Comparison of ENCODE assay signal across 18 cellular contexts in the genomic region with DNA sequence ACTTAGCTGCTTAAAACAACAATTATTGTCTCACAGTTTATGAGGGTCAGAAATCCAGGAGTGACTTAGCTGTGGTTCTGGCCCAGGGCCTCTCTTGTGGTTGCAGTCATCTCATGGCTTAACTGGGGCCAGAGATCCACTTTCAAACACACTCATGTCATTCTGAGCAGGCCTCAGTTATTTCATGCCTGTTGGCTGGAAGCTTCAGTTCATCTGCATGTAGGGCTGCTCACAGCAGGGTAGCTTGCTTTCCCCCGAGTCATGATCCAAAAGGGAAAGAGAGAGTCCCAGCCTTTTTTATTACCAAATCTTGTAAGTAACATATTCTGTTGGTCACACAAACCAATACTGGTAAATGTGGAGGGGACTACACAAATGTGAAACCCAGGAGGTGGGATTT.
DNase-seq lines count a peak whose midpoint lies in the region; TF ChIP-seq lines count a peak whose summit lies in the region.
"Had no signal": no experiment of that assay in that cellular context is flagged by ENCODE, and none has a peak within 500 bp of the region (broad histone marks: within the 10 kb centered on the region; RNA-seq: fewer than 3 reads in every experiment).

No MANE protein-coding gene starts in this region.

- in situ Hi-C loops in astrocyte of the cerebellum (cut with HindIII; ENCODE audit: low sequenced_read_pairs), result loop anchor here (5.0 kb wide), 1 partner anchor 39 kb away; no protein-coding TSS in a partner anchor

- H3K9me3 Mint-ChIP-seq in HFFc6, result no peaks in the 10 kb centered on the region

- CTCF ChIA-PET in HEK293T (lab: Yijun Ruan, JAX), result no interaction called here

- no peak overlapping the region for H3K4me3 Mint-ChIP-seq in HFFc6
- H3K4me3 Mint-ChIP-seq: naive thymus-derived CD8-positive, alpha-beta T cell had no signal

- H3K36me3 ChIP-seq in BE2C, result no peaks in the 10 kb centered on the region
- H3K36me3 ChIP-seq: heart right ventricle, SJSA1, upper lobe of left lung had no signal

- no peaks in the 10 kb centered on the region for H3K27me3 ChIP-seq in BE2C
- H3K27me3 ChIP-seq: heart right ventricle, SJSA1, upper lobe of left lung had no signal

- H3K4me1 ChIP-seq in BE2C, result no peaks in the 10 kb centered on the region
- H3K4me1 ChIP-seq: heart right ventricle, upper lobe of left lung had no signal

- DNase-seq in AG20443 (ENCODE audit: low spot score), result peak; percentile 52
- peak; percentile 28 for DNase-seq in HFFc6
- DNase-seq in astrocyte of the cerebellum (ENCODE audit: low read depth), result peak; percentile 80
- DNase-seq in iPS-NIHi7 (ENCODE audit: extremely low spot score), result peak; percentile 33
- DNase-seq in BE2C, result no peak
- DNase-seq in SW 1271 (lab: John Stamatoyannopoulos, UW), result no peak
- no peak for DNase-seq in HEK293T (ENCODE audit: extremely low spot score)
- DNase-seq in T-helper 2 cell, result no peak
- DNase-seq: activated gamma-delta T cell treated with Interleukin-2 at 50 U/mL for 16 hours; caudate nucleus; GDM1; heart right ventricle; left colon; naive thymus-derived CD8-positive, alpha-beta T cell; NCI-H2081; stimulated activated CD4-positive, alpha-beta T cell treated with anti-CD3 and anti-CD28 coated beads, Interleukin-2, amount 100 ng/mL, for 48 hours; upper lobe of left lung had no signal

- peaks cover 22% of the 10 kb centered on the region for H3K4me1 Mint-ChIP-seq in HFFc6 (ENCODE audit: low read depth)

- H3K27ac Mint-ChIP-seq in HFFc6, result no peak overlapping the region; the same call in 1 of the 2 replicates

- peaks cover 3% of the 10 kb centered on the region; the same call in 1 of the 2 replicates for H3K27me3 Mint-ChIP-seq in HFFc6 (ENCODE audit: insufficient read depth)
- H3K27me3 Mint-ChIP-seq: naive thymus-derived CD8-positive, alpha-beta T cell had no signal

- TF ChIP-seq CTCF in HFFc6 (IDR thresholded peaks at IDR 0.05) (no peak), astrocyte of the cerebellum (IDR thresholded peaks at IDR 0.05; ENCODE audit: low read depth, low read length, missing control alignments) (no peak), BE2C (IDR thresholded peaks at IDR 0.05; ENCODE audit: low read depth, low read length) (no peak)

- peaks cover 22% of the 10 kb centered on the region; the same call in 1 of the 2 replicates for H3K36me3 Mint-ChIP-seq in HFFc6 (ENCODE audit: low read depth)

- POLR2A ChIA-PET in HEK293T (lab: Yijun Ruan, JAX), result no interaction called here

- no peaks in the 10 kb centered on the region for H3K9me3 ChIP-seq in BE2C
- H3K9me3 ChIP-seq: heart right ventricle, SJSA1, upper lobe of left lung had no signal

- H3K4me3 ChIP-seq in astrocyte of the cerebellum (ENCODE audit: low read depth, low read length) (no peak overlapping the region), BE2C (ENCODE audit: low read depth, low read length) (no peak overlapping the region)
- H3K4me3 ChIP-seq: heart right ventricle, SJSA1, upper lobe of left lung had no signal

TF ChIP-seq in HEK293T, 16 proteins besides CTCF, POLR2A, EP300 and RAD21:
- TF ChIP-seq CTBP1 (IDR thresholded peaks at IDR 0.05; ENCODE audit: borderline replicate concordance), result no peak
- TF ChIP-seq BHLHE40 (IDR thresholded peaks at IDR 0.05; ENCODE audit: borderline replicate concordance), result no peak
- no peak for TF ChIP-seq NFRKB (IDR thresholded peaks at IDR 0.05)
- no peak for TF ChIP-seq HDGF (IDR thresholded peaks at IDR 0.05; ENCODE audit: borderline replicate concordance)
- TF ChIP-seq FOXM1 (IDR thresholded peaks at IDR 0.05; ENCODE audit: borderline replicate concordance), result no peak

Comparison
In these comparisons a context has a peak if more than half of its experiments do, and no peak if none do; other contexts are left out.
1. DNase-seq: peak in AG20443 (single experiment), HFFc6 (single experiment), astrocyte of the cerebellum (single experiment) and iPS-NIHi7 (single experiment); none in BE2C (single experiment), SW 1271 (0 of 2), HEK293T (single experiment) and T-helper 2 cell (0 of 5).